16 cellular contexts compared by ENCODE assay signal in genomic region chr6:73121421-73121993, GRCh38.
A peak's percentile ranks its signal among the peaks of the same experiment; 100 is the strongest.
DNase-seq lines count a peak whose midpoint lies in the region; ATAC-seq, FAIRE-seq and TF ChIP-seq lines count a peak whose summit lies in the region.
"Had no signal": no experiment of that assay in that cellular context is flagged by ENCODE, and none has a peak within 500 bp of the region (broad histone marks: within the 10 kb centered on the region; RNA-seq: fewer than 3 reads in every experiment).

No MANE protein-coding gene starts in this region.

- in situ Hi-C loops in K562 (cut with MboI): no loop called here

- H3K4me2 ChIP-seq in K562 (ENCODE audit: insufficient read depth, low read length): no peak overlapping the region

- H3K27me3 ChIP-seq in K562 (ENCODE audit: control insufficient read depth in 2 of 2, insufficient read depth in 2 of 2, low read length in 2 of 2): no peaks in the 10 kb centered on the region
- H3K27me3 ChIP-seq in stomach: no peaks in the 10 kb centered on the region
- H3K27me3 ChIP-seq: left lung had no signal

- no peak for FAIRE-seq in K562 (lab: Jason Lieb, UNC)

- H3K4me3 Mint-ChIP-seq in activated naive CD8-positive, alpha-beta T cell treated with anti-CD3 and anti-CD28 coated beads for 36 hours: no peak overlapping the region
- H3K4me3 Mint-ChIP-seq: CD8-positive, alpha-beta memory T cell had no signal

- no peak for TF ChIP-seq POLR2A in K562 (conservative IDR thresholded peaks at IDR 0.05)
- TF ChIP-seq POLR2A in stomach (IDR thresholded peaks at IDR 0.05): no peak

- H3K9ac ChIP-seq in K562 (ENCODE audit: insufficient read depth in 1 of 2, low read depth in 2 of 2, low read length in 2 of 2): no peak overlapping the region

- no peak for TF ChIP-seq EP300 in Ishikawa (IDR thresholded peaks at IDR 0.05; ENCODE audit: borderline replicate concordance)
- TF ChIP-seq EP300 in K562 (IDR thresholded peaks at IDR 0.05; ENCODE audit: low read length): no peak
- TF ChIP-seq EP300 in stomach (IDR thresholded peaks at IDR 0.05): no peak

- H3K9me3 ChIP-seq in K562 (replicated peaks; ENCODE audit: control insufficient read depth, insufficient read depth, low read depth, low read length): no peaks in the 10 kb centered on the region
- no peaks in the 10 kb centered on the region for H3K9me3 ChIP-seq in stomach
- H3K9me3 ChIP-seq: left lung had no signal

- no peaks in the 10 kb centered on the region for H3K4me1 ChIP-seq in K562 (replicated peaks in 1 of 2; ENCODE audit: control insufficient read depth in 2 of 2, insufficient read depth in 2 of 2, low read length in 2 of 2)
- no peaks in the 10 kb centered on the region for H3K4me1 ChIP-seq in stomach
- H3K4me1 ChIP-seq: left lung had no signal

- no peaks in the 10 kb centered on the region for H3K27me3 Mint-ChIP-seq in activated naive CD8-positive, alpha-beta T cell treated with anti-CD3 and anti-CD28 coated beads for 36 hours
- H3K27me3 Mint-ChIP-seq: CD8-positive, alpha-beta memory T cell had no signal

- TF ChIP-seq CTCF in AG10803 (conservative IDR thresholded peaks at IDR 0.05; ENCODE audit: low read length) (peak; percentile 31), K562 (IDR thresholded peaks at IDR 0.05 in 2 of 3, conservative IDR thresholded peaks at IDR 0.05 in 1 of 3; ENCODE audit: insufficient read depth in 2 of 3, low read depth in 1 of 3, low read length in 3 of 3) (no peak), stomach (IDR thresholded peaks at IDR 0.05) (no peak)

- TF ChIP-seq RAD21 in Ishikawa (IDR thresholded peaks at IDR 0.05; ENCODE audit: low read depth) (no peak), K562 (CRISPR knock-in tag; conservative IDR thresholded peaks at IDR 0.05 in 1 of 2, IDR thresholded peaks at IDR 0.05 in 1 of 2) (no peak)

- H2AFZ ChIP-seq in K562 (ENCODE audit: low read depth, low read length): no peak overlapping the region

- DNase-seq in AG10803 (ENCODE audit: low read depth) (peak; percentile 56), K562 (ENCODE audit: extremely low read depth in 1 of 4, low spot score in 3 of 4) (no peak), kidney tubule cell (ENCODE audit: low spot score) (peak; percentile 71), stomach (no peak), NCI-H1436 treated with DMSO at 0.1 percent for 48 hours (lab: John Stamatoyannopoulos, UW) (no peak), NCI-H345 treated with DMSO at 0.1 percent for 48 hours (lab: John Stamatoyannopoulos, UW; ENCODE audit: unreplicated experiment) (no peak)
- DNase-seq in activated naive CD8-positive, alpha-beta T cell treated with anti-CD3 and anti-CD28 coated beads for 36 hours: no peak
- DNase-seq: activated CD8-positive, alpha-beta memory T cell treated with anti-CD3 and anti-CD28 coated beads, Interleukin-2, amount 50 U/mL, for 4 hours; anterior cingulate cortex; CD8-positive, alpha-beta memory T cell; left lung; NCI-H1417 treated with DMSO at 0.1 percent for 48 hours; occipital lobe; stimulated activated CD4-positive, alpha-beta T cell treated with anti-CD3 and anti-CD28 coated beads, Interleukin-2, amount 100 ng/mL, for 24 hours had no signal

- POLR2A ChIA-PET in K562 (lab: Yijun Ruan, JAX): no interaction called here

- H3K27ac ChIP-seq in K562 (ENCODE audit: extremely low read depth, low read depth, low read length) (no peak overlapping the region), stomach (no peak overlapping the region)
- H3K27ac ChIP-seq: left lung had no signal

- intact Hi-C loops in K562 (cut with micrococcal nuclease) (no loop called here), stomach (cut with DNase I; ENCODE audit: low total_unique reads) (loop anchor here (10.0 kb wide), 1 partner anchor 707 kb away; no protein-coding TSS in a partner anchor)

- H3K79me2 ChIP-seq in K562 (ENCODE audit: control insufficient read depth, insufficient read depth, low read length): no peaks in the 10 kb centered on the region

- peaks cover 3% of the 10 kb centered on the region for H3K4me1 Mint-ChIP-seq in activated naive CD8-positive, alpha-beta T cell treated with anti-CD3 and anti-CD28 coated beads for 36 hours
- H3K4me1 Mint-ChIP-seq: CD8-positive, alpha-beta memory T cell had no signal

- no peak overlapping the region for H3K4me3 ChIP-seq in AG10803 (ENCODE audit: low read length)
- H3K4me3 ChIP-seq in K562: no peak overlapping the region
- no peak overlapping the region for H3K4me3 ChIP-seq in stomach
- H3K4me3 ChIP-seq: left lung had no signal

- CTCF ChIA-PET in K562 (lab: Yijun Ruan, JAX; ENCODE audit: low intra/inter-chr PET ratio): no interaction called here

- BruUV-seq in K562 (replicated peaks; lab: Mats Ljungman, UMichigan): no TSS peak

- no peaks in the 10 kb centered on the region for H3K9me3 Mint-ChIP-seq in activated naive CD8-positive, alpha-beta T cell treated with anti-CD3 and anti-CD28 coated beads for 36 hours
- H3K9me3 Mint-ChIP-seq: CD8-positive, alpha-beta memory T cell had no signal

- H3K36me3 ChIP-seq in K562 (ENCODE audit: control insufficient read depth, insufficient read depth, low read length) (no peaks in the 10 kb centered on the region), stomach (no peaks in the 10 kb centered on the region)
- H3K36me3 ChIP-seq: left lung had no signal

- no peak for ATAC-seq in K562
- ATAC-seq: esophagus mucosa, left lung had no signal

- 33% methylated on average over 4 of the region's 4 CpGs for WGBS in K562 (ENCODE audit: insufficient coverage, low coverage, missing lambda C conversion rate)
- 88 to 98% (median 93%) methylated on average over 4 of the region's 4 CpGs for WGBS in stomach, 5 donors

- H4K20me1 ChIP-seq in K562 (replicated peaks; ENCODE audit: control insufficient read depth, insufficient read depth, low read length): no peaks in the 10 kb centered on the region

- H3K36me3 Mint-ChIP-seq in activated naive CD8-positive, alpha-beta T cell treated with anti-CD3 and anti-CD28 coated beads for 36 hours: peaks cover 4% of the 10 kb centered on the region

- H3K9me1 ChIP-seq in K562 (ENCODE audit: control insufficient read depth, insufficient read depth, low read length): no peaks in the 10 kb centered on the region

- no peak overlapping the region for H3K27ac Mint-ChIP-seq in activated naive CD8-positive, alpha-beta T cell treated with anti-CD3 and anti-CD28 coated beads for 36 hours
- H3K27ac Mint-ChIP-seq: CD8-positive, alpha-beta memory T cell had no signal

TF ChIP-seq in Ishikawa, 13 proteins besides CTCF, POLR2A, EP300 and RAD21:
- TF ChIP-seq ZBTB7A (IDR thresholded peaks at IDR 0.05; ENCODE audit: low read depth): no peak
- peak; percentile 83 for TF ChIP-seq REST (IDR thresholded peaks at IDR 0.05; ENCODE audit: low read depth)

TF ChIP-seq in K562, 482 proteins besides CTCF, POLR2A, EP300 and RAD21:
- TF ChIP-seq ARID2 (IDR thresholded peaks at IDR 0.05) (no peak), EHMT2 (IDR thresholded peaks at IDR 0.05) (peak; percentile 64; the same call in 1 of the 2 replicates)

Comparison
In these comparisons a context has a peak if more than half of its experiments do, and no peak if none do; other contexts are left out.
1. DNase-seq: peak in AG10803 (single experiment) and kidney tubule cell (single experiment); none in K562 (0 of 4), stomach (single experiment), activated naive CD8-positive, alpha-beta T cell treated with anti-CD3 and anti-CD28 coated beads for 36 hours (single experiment), NCI-H1436 treated with DMSO at 0.1 percent for 48 hours (single experiment) and NCI-H345 treated with DMSO at 0.1 percent for 48 hours (single experiment).